ENCODE assay signal across 11 cellular contexts in genomic region chr1:22739648-22740385, GRCh38. TPM values are rescaled to one million over a fixed set of nuclear protein-coding genes. Genes with fewer than 3 reads are reported as not detected.
A peak's percentile ranks its signal among the peaks of the same experiment; 100 is the strongest.
DNase-seq lines count a peak whose midpoint lies in the region; ATAC-seq and TF ChIP-seq lines count a peak whose summit lies in the region.
"Had no signal": no experiment of that assay in that cellular context is flagged by ENCODE, and none has a peak within 500 bp of the region (broad histone marks: within the 10 kb centered on the region; RNA-seq: fewer than 3 reads in every experiment).

No MANE protein-coding gene starts in this region.

- peak overlapping the region; percentile 89 for H3K27ac Mint-ChIP-seq in osteocyte (ENCODE audit: unreplicated experiment)
- no peak overlapping the region for H3K27ac Mint-ChIP-seq in effector memory CD8-positive, alpha-beta T cell
- H3K27ac Mint-ChIP-seq: natural killer cell treated with Interleukin-12 subunit alpha and Interleukin-12 subunit beta and Interleukin-15 and Interleukin-18, amount 100 ng/mL, for 72 hours had no signal

- no peak for ATAC-seq in HG02610 (IDR thresholded peaks at IDR 0.05; ENCODE audit: unreplicated experiment)
- no peak for ATAC-seq in effector memory CD8-positive, alpha-beta T cell (replicated peaks)
- ATAC-seq in HG03520 (IDR thresholded peaks at IDR 0.05; ENCODE audit: unreplicated experiment) = no peak
- ATAC-seq: natural killer cell treated with Interleukin-12 subunit alpha and Interleukin-12 subunit beta and Interleukin-15 and Interleukin-18, amount 100 ng/mL, for 72 hours had no signal

- no peaks in the 10 kb centered on the region for H3K9me3 Mint-ChIP-seq in osteocyte (ENCODE audit: unreplicated experiment)
- H3K9me3 Mint-ChIP-seq in effector memory CD8-positive, alpha-beta T cell = no peaks in the 10 kb centered on the region
- H3K9me3 Mint-ChIP-seq: natural killer cell treated with Interleukin-12 subunit alpha and Interleukin-12 subunit beta and Interleukin-15 and Interleukin-18, amount 100 ng/mL, for 72 hours had no signal

- DNase-seq in AG20443 (ENCODE audit: low spot score) = peak; percentile 96
- peak; percentile 35 for DNase-seq in NCI-H460 (ENCODE audit: extremely low read depth, low read depth)
- DNase-seq in epithelial cell of proximal tubule (ENCODE audit: low read depth) = peak; percentile 57
- peak; percentile 92 for DNase-seq in osteocyte (ENCODE audit: extremely low spot score, unreplicated experiment)
- DNase-seq in H7 = no peak
- DNase-seq in effector memory CD8-positive, alpha-beta T cell = no peak
- DNase-seq: activated naive CD4-positive, alpha-beta T cell treated with Interleukin-2 at 50 U/mL for 16 hours; KG1 had no signal

- TF ChIP-seq CTCF in epithelial cell of proximal tubule (conservative IDR thresholded peaks at IDR 0.05; ENCODE audit: low read depth, low read length) (no peak), osteocyte (IDR thresholded peaks at IDR 0.05) (no peak)

- no peaks in the 10 kb centered on the region for H3K27me3 ChIP-seq in H7 (ENCODE audit: control insufficient read depth, insufficient read depth, low read length)

- no peaks in the 10 kb centered on the region for H3K36me3 Mint-ChIP-seq in osteocyte (ENCODE audit: unreplicated experiment)
- H3K36me3 Mint-ChIP-seq in effector memory CD8-positive, alpha-beta T cell (ENCODE audit: insufficient read depth) = no peaks in the 10 kb centered on the region
- H3K36me3 Mint-ChIP-seq: natural killer cell treated with Interleukin-12 subunit alpha and Interleukin-12 subunit beta and Interleukin-15 and Interleukin-18, amount 100 ng/mL, for 72 hours had no signal

- peaks cover 53% of the 10 kb centered on the region for H3K4me1 Mint-ChIP-seq in osteocyte (ENCODE audit: unreplicated experiment)
- H3K4me1 Mint-ChIP-seq in effector memory CD8-positive, alpha-beta T cell (ENCODE audit: low read depth in 2 of 2) = no peaks in the 10 kb centered on the region

- H3K36me3 ChIP-seq in H7 (replicated peaks; ENCODE audit: control insufficient read depth, insufficient read depth, low read length) = no peaks in the 10 kb centered on the region

- H3K27me3 Mint-ChIP-seq in osteocyte (ENCODE audit: unreplicated experiment) = no peaks in the 10 kb centered on the region
- peaks cover 17 to 50% of the 10 kb centered on the region in 2 donors for H3K27me3 Mint-ChIP-seq in effector memory CD8-positive, alpha-beta T cell

- no peak overlapping the region for H3K4me3 ChIP-seq in epithelial cell of proximal tubule (ENCODE audit: low read depth, low read length)
- H3K4me3 ChIP-seq in H7 (ENCODE audit: insufficient read depth, low read depth, low read length) = no peak overlapping the region

- peak overlapping the region; percentile 10 for H3K4me3 Mint-ChIP-seq in osteocyte (ENCODE audit: unreplicated experiment)
- no peak overlapping the region for H3K4me3 Mint-ChIP-seq in effector memory CD8-positive, alpha-beta T cell
- H3K4me3 Mint-ChIP-seq: natural killer cell treated with Interleukin-12 subunit alpha and Interleukin-12 subunit beta and Interleukin-15 and Interleukin-18, amount 100 ng/mL, for 72 hours had no signal

RNA-seq across cellular contexts. Expression of gene EPHB2, which starts 29.2 kb away (rescaled TPM):
- 0.20 and 0.23 TPM in 2 replicates for total RNA-seq in NCI-H460 (2014; rRNA removed; shearing (Covaris generic))
- not detected in 2 replicates for polyA plus RNA-seq in NCI-H460 (2014; cell fraction: nucleus; rRNA removed)
- total RNA-seq in epithelial cell of proximal tubule (47.8 and 93.6 TPM in 2 replicates), osteocyte (32.5 and 33.6 TPM in 2 replicates)
- 12.3 and 14.8 TPM in 2 replicates for total RNA-seq in H7 (2014; rRNA removed; shearing (Covaris generic))
- total RNA-seq: natural killer cell treated with Interleukin-12 subunit alpha and Interleukin-12 subunit beta and Interleukin-15 and Interleukin-18, amount 100 ng/mL, for 72 hours had no signal

Comparison
In these comparisons a context has a peak if more than half of its experiments do, and no peak if none do; other contexts are left out.
1. DNase-seq: peak in AG20443 (single experiment), NCI-H460 (single experiment), epithelial cell of proximal tubule (single experiment) and osteocyte (single experiment); none in H7 (single experiment) and effector memory CD8-positive, alpha-beta T cell (0 of 3).
2. RNA of gene EPHB2, which starts 29.2 kb away (total RNA-seq): 47.8 to 93.6 TPM in epithelial cell of proximal tubule, 32.5 to 33.6 TPM in osteocyte and 12.3 to 14.8 TPM in H7; 0.20 to 0.23 TPM in NCI-H460; every median in the first group is over 10 times any median in the second.